1 cellular context compared by ENCODE assay signal in the genomic region with DNA sequence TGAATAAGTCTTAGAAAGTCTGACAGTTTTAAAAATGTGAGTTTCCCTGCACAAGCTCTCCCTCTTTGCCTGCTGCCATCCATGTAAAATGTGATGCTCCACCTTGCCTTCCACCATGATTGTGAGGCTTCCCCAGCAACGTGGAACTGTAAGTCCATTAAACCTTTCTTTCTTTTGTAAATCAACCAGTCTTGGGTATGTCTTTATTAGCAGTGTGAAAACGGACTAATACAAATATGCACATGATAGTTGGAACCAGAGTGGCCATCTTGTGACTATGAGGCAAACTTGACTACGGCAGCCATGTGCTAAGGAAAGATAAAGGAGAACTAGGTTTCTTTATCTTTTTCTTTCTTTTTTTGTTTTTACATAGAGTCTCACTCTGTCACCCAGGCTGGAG.
TF ChIP-seq lines count a peak whose summit lies in the region.

No MANE protein-coding gene starts in this region.

TF ChIP-seq in K562, 482 proteins besides CTCF, POLR2A, EP300 and RAD21 (continued from another document and continues in another):
- no peak for TF ChIP-seq ZNF551 (CRISPR knock-in tag; IDR thresholded peaks at IDR 0.05)
- TF ChIP-seq TCF3 (CRISPR knock-in tag; IDR thresholded peaks at IDR 0.05) = peak; percentile 62
- TF ChIP-seq, protein P1, sequence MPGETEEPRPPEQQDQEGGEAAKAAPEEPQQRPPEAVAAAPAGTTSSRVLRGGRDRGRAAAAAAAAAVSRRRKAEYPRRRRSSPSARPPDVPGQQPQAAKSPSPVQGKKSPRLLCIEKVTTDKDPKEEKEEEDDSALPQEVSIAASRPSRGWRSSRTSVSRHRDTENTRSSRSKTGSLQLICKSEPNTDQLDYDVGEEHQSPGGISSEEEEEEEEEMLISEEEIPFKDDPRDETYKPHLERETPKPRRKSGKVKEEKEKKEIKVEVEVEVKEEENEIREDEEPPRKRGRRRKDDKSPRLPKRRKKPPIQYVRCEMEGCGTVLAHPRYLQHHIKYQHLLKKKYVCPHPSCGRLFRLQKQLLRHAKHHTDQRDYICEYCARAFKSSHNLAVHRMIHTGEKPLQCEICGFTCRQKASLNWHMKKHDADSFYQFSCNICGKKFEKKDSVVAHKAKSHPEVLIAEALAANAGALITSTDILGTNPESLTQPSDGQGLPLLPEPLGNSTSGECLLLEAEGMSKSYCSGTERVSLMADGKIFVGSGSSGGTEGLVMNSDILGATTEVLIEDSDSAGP (CRISPR knock-in tag; IDR thresholded peaks at IDR 0.05) = no peak
- TF ChIP-seq CBFA2T2 (conservative IDR thresholded peaks at IDR 0.05) = 0 out of 2 replicates have a peak, but pooled peaks have one; percentile 20
- no peak for TF ChIP-seq KLF1 (tag; IDR thresholded peaks at IDR 0.05)
- no peak for TF ChIP-seq ZNF316 (IDR thresholded peaks at IDR 0.05)
- TF ChIP-seq ZNF766 (CRISPR knock-in tag; conservative IDR thresholded peaks at IDR 0.05) = peak; percentile 51; the same call in 1 of the 2 replicates
- TF ChIP-seq MCM2 (IDR thresholded peaks at IDR 0.05; ENCODE audit: low read depth) = no peak
- no peak for TF ChIP-seq CHD4 (IDR thresholded peaks at IDR 0.05; ENCODE audit: insufficient read depth, insufficient replicate concordance, low read depth, low read length, poor library complexity, severe bottlenecking)
- TF ChIP-seq HEY1 (CRISPR knock-in tag; IDR thresholded peaks at IDR 0.05; ENCODE audit: borderline replicate concordance) = no peak
- TF ChIP-seq PTRF (tag; IDR thresholded peaks at IDR 0.05) = no peak
- TF ChIP-seq TAF15 (IDR thresholded peaks at IDR 0.05; ENCODE audit: low read depth, low read length) = no peak
- TF ChIP-seq ILK (tag; IDR thresholded peaks at IDR 0.05; ENCODE audit: borderline replicate concordance, low read depth) = no peak
- no peak for TF ChIP-seq SP2 (IDR thresholded peaks at IDR 0.05; ENCODE audit: extremely low read depth, low read depth, low read length, poor library complexity, severe bottlenecking)
- no peak for TF ChIP-seq POLR2H (tag; IDR thresholded peaks at IDR 0.05; ENCODE audit: low read depth)
- TF ChIP-seq, protein P2, sequence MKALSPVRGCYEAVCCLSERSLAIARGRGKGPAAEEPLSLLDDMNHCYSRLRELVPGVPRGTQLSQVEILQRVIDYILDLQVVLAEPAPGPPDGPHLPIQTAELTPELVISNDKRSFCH (CRISPR knock-in tag; IDR thresholded peaks at IDR 0.05) = no peak
- TF ChIP-seq, protein P2 (tag; IDR thresholded peaks at IDR 0.05) = no peak
- TF ChIP-seq RCOR1 (IDR thresholded peaks at IDR 0.05; ENCODE audit: borderline replicate concordance in 1 of 2, low read depth in 2 of 2, low read length in 2 of 2) = no peak
- TF ChIP-seq, protein P3, sequence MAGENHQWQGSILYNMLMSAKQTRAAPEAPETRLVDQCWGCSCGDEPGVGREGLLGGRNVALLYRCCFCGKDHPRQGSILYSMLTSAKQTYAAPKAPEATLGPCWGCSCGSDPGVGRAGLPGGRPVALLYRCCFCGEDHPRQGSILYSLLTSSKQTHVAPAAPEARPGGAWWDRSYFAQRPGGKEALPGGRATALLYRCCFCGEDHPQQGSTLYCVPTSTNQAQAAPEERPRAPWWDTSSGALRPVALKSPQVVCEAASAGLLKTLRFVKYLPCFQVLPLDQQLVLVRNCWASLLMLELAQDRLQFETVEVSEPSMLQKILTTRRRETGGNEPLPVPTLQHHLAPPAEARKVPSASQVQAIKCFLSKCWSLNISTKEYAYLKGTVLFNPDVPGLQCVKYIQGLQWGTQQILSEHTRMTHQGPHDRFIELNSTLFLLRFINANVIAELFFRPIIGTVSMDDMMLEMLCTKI (IDR thresholded peaks at IDR 0.05; ENCODE audit: partially characterized antibody) = no peak
- peak in 1 of 2 experiments; percentile 86; a peak in 2 of 3 replicates for TF ChIP-seq CBX3 (IDR thresholded peaks at IDR 0.05; ENCODE audit: borderline replicate concordance in 1 of 2, low read length in 2 of 2)
- no peak for TF ChIP-seq ZNF668 (CRISPR knock-in tag; IDR thresholded peaks at IDR 0.05)
- no peak for TF ChIP-seq POLR3G (IDR thresholded peaks at IDR 0.05; ENCODE audit: extremely low read depth, insufficient read length, insufficient replicate concordance)
- no peak for TF ChIP-seq SETDB1 (IDR thresholded peaks at IDR 0.05; ENCODE audit: low read length)
- no peak for TF ChIP-seq NR4A1 (CRISPR knock-in tag; IDR thresholded peaks at IDR 0.05)
- 0 out of 2 replicates have a peak, but pooled peaks have one; percentile 57 for TF ChIP-seq NR4A1 (tag; IDR thresholded peaks at IDR 0.05)
- TF ChIP-seq, protein P4, sequence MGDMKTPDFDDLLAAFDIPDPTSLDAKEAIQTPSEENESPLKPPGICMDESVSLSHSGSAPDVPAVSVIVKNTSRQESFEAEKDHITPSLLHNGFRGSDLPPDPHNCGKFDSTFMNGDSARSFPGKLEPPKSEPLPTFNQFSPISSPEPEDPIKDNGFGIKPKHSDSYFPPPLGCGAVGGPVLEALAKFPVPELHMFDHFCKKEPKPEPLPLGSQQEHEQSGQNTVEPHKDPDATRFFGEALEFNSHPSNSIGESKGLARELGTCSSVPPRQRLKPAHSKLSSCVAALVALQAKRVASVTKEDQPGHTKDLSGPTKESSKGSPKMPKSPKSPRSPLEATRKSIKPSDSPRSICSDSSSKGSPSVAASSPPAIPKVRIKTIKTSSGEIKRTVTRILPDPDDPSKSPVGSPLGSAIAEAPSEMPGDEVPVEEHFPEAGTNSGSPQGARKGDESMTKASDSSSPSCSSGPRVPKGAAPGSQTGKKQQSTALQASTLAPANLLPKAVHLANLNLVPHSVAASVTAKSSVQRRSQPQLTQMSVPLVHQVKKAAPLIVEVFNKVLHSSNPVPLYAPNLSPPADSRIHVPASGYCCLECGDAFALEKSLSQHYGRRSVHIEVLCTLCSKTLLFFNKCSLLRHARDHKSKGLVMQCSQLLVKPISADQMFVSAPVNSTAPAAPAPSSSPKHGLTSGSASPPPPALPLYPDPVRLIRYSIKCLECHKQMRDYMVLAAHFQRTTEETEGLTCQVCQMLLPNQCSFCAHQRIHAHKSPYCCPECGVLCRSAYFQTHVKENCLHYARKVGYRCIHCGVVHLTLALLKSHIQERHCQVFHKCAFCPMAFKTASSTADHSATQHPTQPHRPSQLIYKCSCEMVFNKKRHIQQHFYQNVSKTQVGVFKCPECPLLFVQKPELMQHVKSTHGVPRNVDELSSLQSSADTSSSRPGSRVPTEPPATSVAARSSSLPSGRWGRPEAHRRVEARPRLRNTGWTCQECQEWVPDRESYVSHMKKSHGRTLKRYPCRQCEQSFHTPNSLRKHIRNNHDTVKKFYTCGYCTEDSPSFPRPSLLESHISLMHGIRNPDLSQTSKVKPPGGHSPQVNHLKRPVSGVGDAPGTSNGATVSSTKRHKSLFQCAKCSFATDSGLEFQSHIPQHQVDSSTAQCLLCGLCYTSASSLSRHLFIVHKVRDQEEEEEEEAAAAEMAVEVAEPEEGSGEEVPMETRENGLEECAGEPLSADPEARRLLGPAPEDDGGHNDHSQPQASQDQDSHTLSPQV (IDR thresholded peaks at IDR 0.05) = peak; percentile 50; the same call in 1 of the 2 replicates
- no peak for TF ChIP-seq NFRKB (IDR thresholded peaks at IDR 0.05; ENCODE audit: low read depth)
- TF ChIP-seq ZNF586 (CRISPR knock-in tag; conservative IDR thresholded peaks at IDR 0.05) = no peak
- peak in 1 of 3 experiments; percentile 62 for TF ChIP-seq YY1 (IDR thresholded peaks at IDR 0.05; ENCODE audit: borderline replicate concordance in 1 of 3, control insufficient read depth in 1 of 3, extremely low read depth in 1 of 3, insufficient read depth in 3 of 3, insufficient read length in 1 of 3, insufficient replicate concordance in 2 of 3, low read depth in 1 of 3, low read length in 2 of 3)
- no peak for TF ChIP-seq NFE2L1 (tag; IDR thresholded peaks at IDR 0.05; ENCODE audit: borderline replicate concordance, low read depth)
- TF ChIP-seq, protein P5, sequence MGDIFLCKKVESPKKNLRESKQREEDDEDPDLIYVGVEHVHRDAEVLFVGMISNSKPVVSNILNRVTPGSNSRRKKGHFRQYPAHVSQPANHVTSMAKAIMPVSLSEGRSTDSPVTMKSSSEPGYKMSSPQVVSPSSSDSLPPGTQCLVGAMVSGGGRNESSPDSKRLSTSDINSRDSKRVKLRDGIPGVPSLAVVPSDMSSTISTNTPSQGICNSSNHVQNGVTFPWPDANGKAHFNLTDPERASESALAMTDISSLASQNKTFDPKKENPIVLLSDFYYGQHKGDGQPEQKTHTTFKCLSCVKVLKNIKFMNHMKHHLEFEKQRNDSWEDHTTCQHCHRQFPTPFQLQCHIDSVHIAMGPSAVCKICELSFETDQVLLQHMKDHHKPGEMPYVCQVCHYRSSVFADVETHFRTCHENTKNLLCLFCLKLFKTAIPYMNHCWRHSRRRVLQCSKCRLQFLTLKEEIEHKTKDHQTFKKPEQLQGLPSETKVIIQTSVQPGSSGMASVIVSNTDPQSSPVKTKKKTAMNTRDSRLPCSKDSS (IDR thresholded peaks at IDR 0.05; ENCODE audit: low read depth, partially characterized antibody) = no peak
- no peak for TF ChIP-seq FOXP1 (CRISPR knock-in tag; IDR thresholded peaks at IDR 0.05)
- TF ChIP-seq MCM3 (IDR thresholded peaks at IDR 0.05) = no peak
- no peak for TF ChIP-seq ZNF79 (CRISPR knock-in tag; IDR thresholded peaks at IDR 0.05; ENCODE audit: low read depth)
- TF ChIP-seq ARID1B (IDR thresholded peaks at IDR 0.05) = peak; percentile 65
- TF ChIP-seq NCOR1 (IDR thresholded peaks at IDR 0.05) = peak; percentile 20; the same call in 1 of the 2 replicates
- peak; percentile 97 for TF ChIP-seq ZNF431 (CRISPR knock-in tag; IDR thresholded peaks at IDR 0.05)
- TF ChIP-seq ZNF589 (CRISPR knock-in tag; IDR thresholded peaks at IDR 0.05; ENCODE audit: low read depth) = no peak
- TF ChIP-seq BMI1 (IDR thresholded peaks at IDR 0.05; ENCODE audit: low read length) = no peak
- TF ChIP-seq ZNF584 (CRISPR knock-in tag; IDR thresholded peaks at IDR 0.05; ENCODE audit: low read depth) = no peak
- TF ChIP-seq E2F3 (CRISPR knock-in tag; IDR thresholded peaks at IDR 0.05) = no peak
- TF ChIP-seq RB1 (IDR thresholded peaks at IDR 0.05; ENCODE audit: low read depth) = no peak
- TF ChIP-seq SMARCB1 (IDR thresholded peaks at IDR 0.05; ENCODE audit: insufficient read length, low read depth) = no peak
- TF ChIP-seq ILF3 (IDR thresholded peaks at IDR 0.05; ENCODE audit: borderline replicate concordance) = no peak
- TF ChIP-seq KDM1A (IDR thresholded peaks at IDR 0.05) = no peak
- no peak for TF ChIP-seq ZNF274 (IDR thresholded peaks at IDR 0.05; ENCODE audit: borderline replicate concordance, low read depth, low read length)
- no peak for TF ChIP-seq KAT8 (IDR thresholded peaks at IDR 0.05; ENCODE audit: low read depth)
- TF ChIP-seq KDM4B (IDR thresholded peaks at IDR 0.05; ENCODE audit: borderline replicate concordance in 2 of 2, low read depth in 1 of 2) = no peak
- no peak for TF ChIP-seq ATF1 (CRISPR knock-in tag; IDR thresholded peaks at IDR 0.05)
- TF ChIP-seq ATF1 (tag; IDR thresholded peaks at IDR 0.05) = no peak
- no peak for TF ChIP-seq ELF2 (CRISPR knock-in tag; IDR thresholded peaks at IDR 0.05)
- TF ChIP-seq NCOA6 (IDR thresholded peaks at IDR 0.05) = no peak
- peak; percentile 49 for TF ChIP-seq CBFA2T3 (IDR thresholded peaks at IDR 0.05)
- no peak for TF ChIP-seq TAF7 (tag; IDR thresholded peaks at IDR 0.05)
- TF ChIP-seq ZNF780A (CRISPR knock-in tag; IDR thresholded peaks at IDR 0.05) = no peak
- TF ChIP-seq TAF1 (IDR thresholded peaks at IDR 0.05; ENCODE audit: control insufficient read depth, extremely low read depth, insufficient read depth, low read length, severe bottlenecking) = no peak
- TF ChIP-seq, protein P6, sequence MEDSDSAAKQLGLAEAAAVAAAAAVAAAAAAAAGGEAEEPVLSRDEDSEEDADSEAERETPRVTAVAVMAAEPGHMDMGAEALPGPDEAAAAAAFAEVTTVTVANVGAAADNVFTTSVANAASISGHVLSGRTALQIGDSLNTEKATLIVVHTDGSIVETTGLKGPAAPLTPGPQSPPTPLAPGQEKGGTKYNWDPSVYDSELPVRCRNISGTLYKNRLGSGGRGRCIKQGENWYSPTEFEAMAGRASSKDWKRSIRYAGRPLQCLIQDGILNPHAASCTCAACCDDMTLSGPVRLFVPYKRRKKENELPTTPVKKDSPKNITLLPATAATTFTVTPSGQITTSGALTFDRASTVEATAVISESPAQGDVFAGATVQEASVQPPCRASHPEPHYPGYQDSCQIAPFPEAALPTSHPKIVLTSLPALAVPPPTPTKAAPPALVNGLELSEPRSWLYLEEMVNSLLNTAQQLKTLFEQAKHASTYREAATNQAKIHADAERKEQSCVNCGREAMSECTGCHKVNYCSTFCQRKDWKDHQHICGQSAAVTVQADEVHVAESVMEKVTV (CRISPR knock-in tag; IDR thresholded peaks at IDR 0.05) = no peak
- TF ChIP-seq SRF (CRISPR knock-in tag; IDR thresholded peaks at IDR 0.05) = no peak
- no peak for TF ChIP-seq RBM15 (IDR thresholded peaks at IDR 0.05; ENCODE audit: insufficient read depth, low read length)
- TF ChIP-seq, protein P7, sequence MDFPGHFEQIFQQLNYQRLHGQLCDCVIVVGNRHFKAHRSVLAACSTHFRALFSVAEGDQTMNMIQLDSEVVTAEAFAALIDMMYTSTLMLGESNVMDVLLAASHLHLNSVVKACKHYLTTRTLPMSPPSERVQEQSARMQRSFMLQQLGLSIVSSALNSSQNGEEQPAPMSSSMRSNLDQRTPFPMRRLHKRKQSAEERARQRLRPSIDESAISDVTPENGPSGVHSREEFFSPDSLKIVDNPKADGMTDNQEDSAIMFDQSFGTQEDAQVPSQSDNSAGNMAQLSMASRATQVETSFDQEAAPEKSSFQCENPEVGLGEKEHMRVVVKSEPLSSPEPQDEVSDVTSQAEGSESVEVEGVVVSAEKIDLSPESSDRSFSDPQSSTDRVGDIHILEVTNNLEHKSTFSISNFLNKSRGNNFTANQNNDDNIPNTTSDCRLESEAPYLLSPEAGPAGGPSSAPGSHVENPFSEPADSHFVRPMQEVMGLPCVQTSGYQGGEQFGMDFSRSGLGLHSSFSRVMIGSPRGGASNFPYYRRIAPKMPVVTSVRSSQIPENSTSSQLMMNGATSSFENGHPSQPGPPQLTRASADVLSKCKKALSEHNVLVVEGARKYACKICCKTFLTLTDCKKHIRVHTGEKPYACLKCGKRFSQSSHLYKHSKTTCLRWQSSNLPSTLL (IDR thresholded peaks at IDR 0.05) = no peak
- no peak for TF ChIP-seq ZNF184 (CRISPR knock-in tag; IDR thresholded peaks at IDR 0.05)
- TF ChIP-seq, protein P8, sequence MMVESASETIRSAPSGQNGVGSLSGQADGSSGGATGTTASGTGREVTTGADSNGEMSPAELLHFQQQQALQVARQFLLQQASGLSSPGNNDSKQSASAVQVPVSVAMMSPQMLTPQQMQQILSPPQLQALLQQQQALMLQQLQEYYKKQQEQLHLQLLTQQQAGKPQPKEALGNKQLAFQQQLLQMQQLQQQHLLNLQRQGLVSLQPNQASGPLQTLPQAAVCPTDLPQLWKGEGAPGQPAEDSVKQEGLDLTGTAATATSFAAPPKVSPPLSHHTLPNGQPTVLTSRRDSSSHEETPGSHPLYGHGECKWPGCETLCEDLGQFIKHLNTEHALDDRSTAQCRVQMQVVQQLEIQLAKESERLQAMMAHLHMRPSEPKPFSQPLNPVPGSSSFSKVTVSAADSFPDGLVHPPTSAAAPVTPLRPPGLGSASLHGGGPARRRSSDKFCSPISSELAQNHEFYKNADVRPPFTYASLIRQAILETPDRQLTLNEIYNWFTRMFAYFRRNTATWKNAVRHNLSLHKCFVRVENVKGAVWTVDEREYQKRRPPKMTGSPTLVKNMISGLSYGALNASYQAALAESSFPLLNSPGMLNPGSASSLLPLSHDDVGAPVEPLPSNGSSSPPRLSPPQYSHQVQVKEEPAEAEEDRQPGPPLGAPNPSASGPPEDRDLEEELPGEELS (CRISPR knock-in tag; IDR thresholded peaks at IDR 0.05; ENCODE audit: borderline replicate concordance) = no peak
